In genomic region chr5:173969167-173970049, GRCh38 we compare ENCODE assay signal across 12 cellular contexts. TPM values are rescaled to one million over a fixed set of nuclear protein-coding genes. Genes with fewer than 3 reads are reported as not detected.
DNase-seq lines count a peak whose midpoint lies in the region; ATAC-seq and TF ChIP-seq lines count a peak whose summit lies in the region.
"Had no signal": no experiment of that assay in that cellular context is flagged by ENCODE, and none has a peak within 500 bp of the region (broad histone marks: within the 10 kb centered on the region; RNA-seq: fewer than 3 reads in every experiment).

No MANE protein-coding gene starts in this region.

- H3K4me1 ChIP-seq in RWPE2 (ENCODE audit: insufficient read depth, poor library complexity, severe bottlenecking) = no peaks in the 10 kb centered on the region

- H3K36me3 Mint-ChIP-seq in activated CD4-positive, alpha-beta T cell treated with anti-CD3 and anti-CD28 coated beads, Interleukin-2, amount 10 ng/mL, durations not matched to agents 7 days and 5 days (ENCODE audit: low read depth) = no peaks in the 10 kb centered on the region

- no peaks in the 10 kb centered on the region for H3K9me3 ChIP-seq in RWPE2 (ENCODE audit: severe bottlenecking)
- H3K9me3 ChIP-seq: tibial nerve had no signal

- ATAC-seq in RWPE2 (ENCODE audit: low read depth) = peak; percentile 74
- ATAC-seq in HG03025 (IDR thresholded peaks at IDR 0.05; ENCODE audit: low FRiP score, unreplicated experiment) = no peak
- ATAC-seq in GM21576 (IDR thresholded peaks at IDR 0.05; ENCODE audit: unreplicated experiment) = no peak
- no peak for ATAC-seq in GM18861 (IDR thresholded peaks at IDR 0.05; ENCODE audit: unreplicated experiment)

- CTCF ChIA-PET in activated CD4-positive, alpha-beta T cell treated with anti-CD3 and anti-CD28 coated beads, Interleukin-2, amount 10 ng/mL, durations not matched to agents 7 days and 5 days (lab: Charles Lee) = no interaction called here

- POLR2A ChIA-PET in activated CD4-positive, alpha-beta T cell treated with anti-CD3 and anti-CD28 coated beads, Interleukin-2, amount 10 ng/mL, durations not matched to agents 7 days and 5 days (lab: Charles Lee) = no interaction called here

- H3K36me3 ChIP-seq in RWPE2 (ENCODE audit: low read depth) = no peaks in the 10 kb centered on the region
- H3K36me3 ChIP-seq: tibial nerve had no signal

- no peak for DNase-seq in activated CD4-positive, alpha-beta T cell treated with anti-CD3 and anti-CD28 coated beads, Interleukin-2, amount 10 ng/mL, durations not matched to agents 7 days and 5 days
- DNase-seq in activated CD4-positive, alpha-beta T cell treated with anti-CD3 and anti-CD28 coated beads, Interleukin-2, amount 50 U/mL, for 4 hours = no peak
- DNase-seq in RWPE2 (ENCODE audit: low spot score) = no peak
- peak; percentile 3 for DNase-seq in fibroblast of the conjunctiva (ENCODE audit: low read depth)
- DNase-seq in superior temporal gyrus (ENCODE audit: extremely low spot score) = peak; percentile 19
- DNase-seq: activated gamma-delta T cell treated with Interleukin-2 at 50 U/mL for 16 hours, NCI-H2107 had no signal

- peak overlapping the region; percentile 1 for H3K27ac Mint-ChIP-seq in activated CD4-positive, alpha-beta T cell treated with anti-CD3 and anti-CD28 coated beads, Interleukin-2, amount 10 ng/mL, durations not matched to agents 7 days and 5 days

- no peak overlapping the region for H3K4me3 ChIP-seq in RWPE2 (ENCODE audit: severe bottlenecking)
- H3K4me3 ChIP-seq: tibial nerve had no signal

- TF ChIP-seq CTCF in RWPE2 (IDR thresholded peaks at IDR 0.05; ENCODE audit: poor library complexity, severe bottlenecking) = no peak

- H3K4me1 Mint-ChIP-seq in activated CD4-positive, alpha-beta T cell treated with anti-CD3 and anti-CD28 coated beads, Interleukin-2, amount 10 ng/mL, durations not matched to agents 7 days and 5 days = peaks cover 33% of the 10 kb centered on the region

- no peaks in the 10 kb centered on the region for H3K9me3 Mint-ChIP-seq in activated CD4-positive, alpha-beta T cell treated with anti-CD3 and anti-CD28 coated beads, Interleukin-2, amount 10 ng/mL, durations not matched to agents 7 days and 5 days

- H3K27me3 ChIP-seq in RWPE2 (ENCODE audit: insufficient read depth, poor library complexity, severe bottlenecking) = no peaks in the 10 kb centered on the region
- H3K27me3 ChIP-seq: tibial nerve had no signal

- H3K27me3 Mint-ChIP-seq in activated CD4-positive, alpha-beta T cell treated with anti-CD3 and anti-CD28 coated beads, Interleukin-2, amount 10 ng/mL, durations not matched to agents 7 days and 5 days = peaks cover 4% of the 10 kb centered on the region

- H3K27ac ChIP-seq in RWPE2 (ENCODE audit: poor library complexity, severe bottlenecking) = no peak overlapping the region
- H3K27ac ChIP-seq: tibial nerve had no signal

- H3K4me3 Mint-ChIP-seq in activated CD4-positive, alpha-beta T cell treated with anti-CD3 and anti-CD28 coated beads, Interleukin-2, amount 10 ng/mL, durations not matched to agents 7 days and 5 days = no peak overlapping the region

RNA-seq across cellular contexts. Expression of gene C5orf47, which starts 19.6 kb away (rescaled TPM):
- not detected for total RNA-seq in activated CD4-positive, alpha-beta T cell treated with anti-CD3 and anti-CD28 coated beads, Interleukin-2, amount 10 ng/mL, durations not matched to agents 7 days and 5 days
- total RNA-seq: mononuclear cell, tibial nerve had no signal

Comparison
In these comparisons a context has a peak if more than half of its experiments do, and no peak if none do; other contexts are left out.
1. DNase-seq: peak in fibroblast of the conjunctiva (single experiment) and superior temporal gyrus (single experiment); none in activated CD4-positive, alpha-beta T cell treated with anti-CD3 and anti-CD28 coated beads, Interleukin-2, amount 10 ng/mL, durations not matched to agents 7 days and 5 days (single experiment), activated CD4-positive, alpha-beta T cell treated with anti-CD3 and anti-CD28 coated beads, Interleukin-2, amount 50 U/mL, for 4 hours (0 of 2) and RWPE2 (single experiment).